In the genomic region with DNA sequence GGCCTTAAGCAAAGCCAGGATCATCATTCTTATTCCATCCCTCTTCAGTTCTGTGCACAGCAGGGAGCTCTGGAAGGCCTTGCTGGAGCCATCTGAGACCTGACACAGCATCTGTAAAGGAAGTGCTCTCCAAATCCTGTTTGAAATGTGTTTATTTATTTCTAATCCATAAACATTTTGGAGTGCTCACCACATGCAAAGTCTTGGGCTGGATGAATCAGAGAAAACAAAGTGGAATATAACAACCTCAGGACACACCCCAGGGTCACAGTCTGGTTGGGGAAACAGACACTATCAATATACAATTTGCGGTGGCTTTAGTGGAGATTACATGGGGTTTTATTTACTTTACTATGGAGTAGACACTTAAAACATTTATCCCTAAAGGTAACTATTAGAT, we compare ENCODE assay signal across 16 cellular contexts.
"Had no signal": no experiment of that assay in that cellular context is flagged by ENCODE, and none has a peak within 500 bp of the region (broad histone marks: within the 10 kb centered on the region; RNA-seq: fewer than 3 reads in every experiment).

No MANE protein-coding gene starts in this region.

- H3K4me2 ChIP-seq: smooth muscle cell had no signal

- H3K27me3 ChIP-seq: heart left ventricle, pancreas, tibial artery, upper lobe of left lung, uterus had no signal

- H3K4me3 ChIP-seq: coronary artery, heart left ventricle, pancreas, smooth muscle cell, tibial artery, upper lobe of left lung, uterus had no signal

- H3K4me1 ChIP-seq: pancreas, tibial artery, upper lobe of left lung, uterus had no signal

- DNase-seq: effector CD4-positive, alpha-beta T cell; endodermal cell; erythroblast; heart left ventricle; hippocampal formation; left colon; natural killer cell; pancreas; right cardiac atrium; stimulated activated CD4-positive, alpha-beta T cell treated with anti-CD3 and anti-CD28 coated beads, Interleukin-4, amount 100 ng/mL, for 1 hour; stimulated activated CD8-positive, alpha-beta memory T cell treated with anti-CD3 and anti-CD28 coated beads, Interleukin-4, amount 100 ng/mL, for 48 hours; tibial artery; upper lobe of left lung; uterus had no signal

- H3K36me3 ChIP-seq: heart left ventricle, pancreas, tibial artery, upper lobe of left lung, uterus had no signal

- H3K27ac ChIP-seq: coronary artery, heart left ventricle, pancreas, tibial artery, upper lobe of left lung, uterus had no signal

- H3K9me3 ChIP-seq: pancreas, uterus had no signal
